ENCODE assay signal across 1 cellular context in genomic region chr3:48440590-48440958, GRCh38.
TF ChIP-seq lines count a peak whose summit lies in the region.

No MANE protein-coding gene starts in this region.

TF ChIP-seq in liver, 16 proteins besides CTCF, POLR2A, EP300 and RAD21 (continued from another document):
- no peak for TF ChIP-seq REST (IDR thresholded peaks at IDR 0.05)
- no peak for TF ChIP-seq YY1 (IDR thresholded peaks at IDR 0.05)
- no peak for TF ChIP-seq SP1 (IDR thresholded peaks at IDR 0.05)
- no peak for TF ChIP-seq MAX (IDR thresholded peaks at IDR 0.05)
- no peak for TF ChIP-seq JUND (IDR thresholded peaks at IDR 0.05)
